2 cellular contexts compared by ENCODE assay signal in genomic region chrX:46209768-46210167, GRCh38.
TF ChIP-seq lines count a peak whose summit lies in the region.

No MANE protein-coding gene starts in this region.

TF ChIP-seq in A549, 52 proteins besides CTCF, POLR2A, EP300 and RAD21 (continued from another document):
- no peak for TF ChIP-seq HDAC2 (IDR thresholded peaks at IDR 0.05)
- no peak for TF ChIP-seq ATOH8 (CRISPR knock-in tag; IDR thresholded peaks at IDR 0.05; ENCODE audit: low read depth)
- no peak for TF ChIP-seq EHMT2 (IDR thresholded peaks at IDR 0.05; ENCODE audit: low read depth)
- no peak for TF ChIP-seq NR3C1 (IDR thresholded peaks at IDR 0.05)
- no peak for TF ChIP-seq FOXS1 (CRISPR knock-in tag; IDR thresholded peaks at IDR 0.05)
- no peak for TF ChIP-seq RARB (CRISPR knock-in tag; IDR thresholded peaks at IDR 0.05)
- no peak for TF ChIP-seq TP53 (CRISPR knock-in tag; IDR thresholded peaks at IDR 0.05)
- TF ChIP-seq KDM5A (IDR thresholded peaks at IDR 0.05): no peak
- TF ChIP-seq CEBPB (IDR thresholded peaks at IDR 0.05): no peak

TF ChIP-seq in Ishikawa, 13 proteins besides CTCF, POLR2A, EP300 and RAD21 (continued from another document):
- TF ChIP-seq REST (IDR thresholded peaks at IDR 0.05; ENCODE audit: low read depth): no peak
- peak; percentile 28; the same call in 1 of the 2 replicates for TF ChIP-seq NFIC (IDR thresholded peaks at IDR 0.05)
- peak; percentile 69; the same call in 1 of the 2 replicates for TF ChIP-seq FOXM1 (IDR thresholded peaks at IDR 0.05; ENCODE audit: borderline replicate concordance, low read depth)
- 0 out of 2 replicates have a peak, but pooled peaks have one; percentile 41 for TF ChIP-seq EGR1 (IDR thresholded peaks at IDR 0.05)
